8 cellular contexts compared by ENCODE assay signal in genomic region chr2:175203621-175204496, GRCh38. TPM values are rescaled to one million over a fixed set of nuclear protein-coding genes. Genes with fewer than 3 reads are reported as not detected.
A peak's percentile ranks its signal among the peaks of the same experiment; 100 is the strongest.
DNase-seq lines count a peak whose midpoint lies in the region; FAIRE-seq and TF ChIP-seq lines count a peak whose summit lies in the region.

No MANE protein-coding gene starts in this region.

- no peaks in the 10 kb centered on the region for H3K79me2 ChIP-seq in MM.1S (ENCODE audit: low read length)

- H3K4me3 ChIP-seq in MM.1S (ENCODE audit: low read length), result no peak overlapping the region

- no peaks in the 10 kb centered on the region for H3K9me3 ChIP-seq in MM.1S (replicated peaks; ENCODE audit: insufficient read depth, low read length)

- H3K36me3 ChIP-seq in MM.1S (replicated peaks; ENCODE audit: insufficient read depth, low read length), result no peaks in the 10 kb centered on the region

- no peak overlapping the region for H3K4me2 ChIP-seq in MM.1S (ENCODE audit: low read depth, low read length)

- peaks cover 12% of the 10 kb centered on the region for H3K4me1 ChIP-seq in MM.1S (ENCODE audit: low read length)

- H3K27ac ChIP-seq in MM.1S (ENCODE audit: low read length), result no peak overlapping the region

- DNase-seq in GM03348 (ENCODE audit: low spot score), result peak; percentile 53
- DNase-seq in H4 (ENCODE audit: low spot score), result peak; percentile 56
- peak; percentile 71 for DNase-seq in MM.1S
- DNase-seq in SK-N-DZ (ENCODE audit: low spot score), result peak; percentile 73
- peak in 30 of 58 donors; percentile 1 to 53 (median 12) for DNase-seq in anterior cingulate cortex (lab: John Stamatoyannopoulos, UW)
- peak; percentile 52 for DNase-seq in stimulated activated CD4-positive, alpha-beta T cell treated with anti-CD3 and anti-CD28 coated beads, Interleukin-4, amount 100 ng/mL, for 24 hours
- DNase-seq in GOT3 (lab: John Stamatoyannopoulos, UW), result no peak

- no peaks in the 10 kb centered on the region for H3F3A ChIP-seq in MM.1S (ENCODE audit: insufficient read depth, low read length)

- no peak overlapping the region for H3K9ac ChIP-seq in MM.1S (ENCODE audit: low read length)

- H4K20me1 ChIP-seq in MM.1S (ENCODE audit: insufficient read depth, low read length), result no peaks in the 10 kb centered on the region

- H3K9me2 ChIP-seq in MM.1S (replicated peaks; ENCODE audit: insufficient read depth, low read length), result no peaks in the 10 kb centered on the region

- H2AFZ ChIP-seq in MM.1S (ENCODE audit: low read length), result peak overlapping the region; percentile 7; the same call in 1 of the 2 replicates

- TF ChIP-seq CTCF in MM.1S (IDR thresholded peaks at IDR 0.05; ENCODE audit: low read length), result peak; percentile 56

- FAIRE-seq in islet of Langerhans (lab: Jason Lieb, UNC), result peak; percentile 92

- no peaks in the 10 kb centered on the region for H3K27me3 ChIP-seq in MM.1S (replicated peaks; ENCODE audit: insufficient read depth, low read length)

RNA-seq across cellular contexts. Expression of gene ATP5MC3, which starts 22.3 kb away (rescaled TPM):
- 230 and 264 TPM in 2 replicates for total RNA-seq in H4 (2014; rRNA removed; shearing (Covaris generic))
- 362 and 398 TPM in 2 replicates for polyA plus RNA-seq in SK-N-DZ (2014; cell fraction: cytosol; rRNA removed)
- 163 and 239 TPM in 2 replicates for polyA plus RNA-seq in SK-N-DZ (2014; cell fraction: nucleus; rRNA removed)

RNA-seq across cellular contexts. Expression of gene ATF2, which starts 35.9 kb away (rescaled TPM):
- total RNA-seq in H4 (2014; rRNA removed; shearing (Covaris generic)), result 25.2 and 30.0 TPM in 2 replicates
- polyA plus RNA-seq in SK-N-DZ (2014; cell fraction: cytosol; rRNA removed), result 51.5 and 53.3 TPM in 2 replicates
- 30.5 and 35.1 TPM in 2 replicates for polyA plus RNA-seq in SK-N-DZ (2014; cell fraction: nucleus; rRNA removed)
